ENCODE assay signal across 28 cellular contexts in the genomic region with DNA sequence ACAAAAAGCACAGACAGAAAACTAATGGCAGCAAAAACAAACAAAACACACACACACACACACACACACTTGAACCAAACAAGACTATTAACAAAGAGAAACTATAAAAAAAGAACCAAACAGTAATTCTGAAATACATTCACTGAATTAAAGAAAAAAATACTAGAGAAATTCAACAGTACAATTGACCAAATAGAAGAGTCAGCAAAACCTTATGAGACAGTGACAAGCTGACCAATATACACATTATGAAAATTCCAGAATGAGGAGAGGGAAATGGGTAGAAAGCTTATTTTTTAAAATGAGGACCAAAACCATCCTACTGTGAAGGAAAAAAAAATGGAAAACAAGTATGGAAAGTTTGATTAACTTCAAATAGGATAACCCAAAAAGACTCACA.
"Had no signal": no experiment of that assay in that cellular context is flagged by ENCODE, and none has a peak within 500 bp of the region (broad histone marks: within the 10 kb centered on the region; RNA-seq: fewer than 3 reads in every experiment).

No MANE protein-coding gene starts in this region.

- H3K9me3 ChIP-seq: ovary, prostate gland, sigmoid colon, stomach, thoracic aorta, thyroid gland, tibial nerve, upper lobe of right lung, uterus had no signal

- DNase-seq: naive thymus-derived CD4-positive, alpha-beta T cell; natural killer cell; occipital lobe; ovary; posterior cingulate gyrus; retina; sigmoid colon; small intestine; stimulated activated CD4-positive, alpha-beta T cell treated with anti-CD3 and anti-CD28 coated beads, Interleukin-15, amount 100 ng/mL, for 24 hours; stimulated activated CD4-positive, alpha-beta T cell treated with anti-CD3 and anti-CD28 coated beads, Interleukin-2, amount 100 ng/mL, for 24 hours; stimulated activated CD4-positive, alpha-beta T cell treated with anti-CD3 and anti-CD28 coated beads, Interleukin-2, amount 100 ng/mL, for 48 hours; stimulated activated CD4-positive, alpha-beta T cell treated with anti-CD3 and anti-CD28 coated beads, Interleukin-4, amount 100 ng/mL, for 24 hours; stimulated activated naive B cell treated with anti-CD40 and anti-IgM and Interleukin-4, amounts not matched to agents 10 μg/mL and 1 μg/mL and 100 μg/mL, for 72 hours; stimulated activated naive CD4-positive, alpha-beta T cell treated with Interleukin-2 at 50 U/mL for 16 hours; stomach; thyroid gland; upper lobe of right lung; uterus had no signal

- H3K27me3 Mint-ChIP-seq: stimulated activated naive B cell treated with anti-CD40 and anti-IgM and Interleukin-4, amounts not matched to agents 10 μg/mL and 1 μg/mL and 100 μg/mL, for 72 hours; type B pancreatic cell had no signal

- H3K4me3 Mint-ChIP-seq: natural killer cell; nephron; neural progenitor cell; stimulated activated effector memory CD8-positive, alpha-beta T cell treated with anti-CD3 and anti-CD28 coated beads, Interleukin-12 subunit alpha, Interleukin-12 subunit beta, amount 100 ng/mL, for 72 hours; stimulated activated naive B cell treated with anti-CD40 and anti-IgM and Interleukin-4, amounts not matched to agents 10 μg/mL and 1 μg/mL and 100 μg/mL, for 72 hours; stimulated activated naive CD8-positive, alpha-beta T cell treated with anti-CD3 and anti-CD28 coated beads, Interleukin-15, Interleukin-2, amounts not matched to agents 100 ng/mL and 50 ng/mL, for 24 hours; type B pancreatic cell had no signal

- H3K4me1 Mint-ChIP-seq: naive thymus-derived CD4-positive, alpha-beta T cell; natural killer cell; nephron; stimulated activated effector memory CD8-positive, alpha-beta T cell treated with anti-CD3 and anti-CD28 coated beads, Interleukin-12 subunit alpha, Interleukin-12 subunit beta, amount 100 ng/mL, for 72 hours had no signal

- H3K27ac Mint-ChIP-seq: naive thymus-derived CD4-positive, alpha-beta T cell; natural killer cell; nephron; neural progenitor cell; stimulated activated effector memory CD8-positive, alpha-beta T cell treated with anti-CD3 and anti-CD28 coated beads, Interleukin-12 subunit alpha, Interleukin-12 subunit beta, amount 100 ng/mL, for 72 hours; stimulated activated naive B cell treated with anti-CD40 and anti-IgM and Interleukin-4, amounts not matched to agents 10 μg/mL and 1 μg/mL and 100 μg/mL, for 72 hours; stimulated activated naive CD8-positive, alpha-beta T cell treated with anti-CD3 and anti-CD28 coated beads, Interleukin-15, Interleukin-2, amounts not matched to agents 100 ng/mL and 50 ng/mL, for 24 hours; type B pancreatic cell had no signal

- H3K9ac ChIP-seq: neural progenitor cell, parathyroid adenoma had no signal

- H3K27me3 ChIP-seq: neural progenitor cell, ovary, right atrium auricular region, sigmoid colon, stomach, thyroid gland, tibial nerve, upper lobe of right lung, uterus had no signal

- H3K36me3 Mint-ChIP-seq: naive thymus-derived CD4-positive, alpha-beta T cell; natural killer cell; stimulated activated effector memory CD8-positive, alpha-beta T cell treated with anti-CD3 and anti-CD28 coated beads, Interleukin-12 subunit alpha, Interleukin-12 subunit beta, amount 100 ng/mL, for 72 hours; type B pancreatic cell had no signal

- H3K4me3 ChIP-seq: neural progenitor cell, ovary, prostate gland, right atrium auricular region, sigmoid colon, stomach, thoracic aorta, thyroid gland, tibial nerve, upper lobe of right lung, uterus had no signal

- H3K4me1 ChIP-seq: neural progenitor cell, parathyroid adenoma, prostate gland, right atrium auricular region, sigmoid colon, stomach, thyroid gland, tibial nerve, upper lobe of right lung, uterus had no signal

- ATAC-seq: naive thymus-derived CD4-positive, alpha-beta T cell; natural killer cell; stimulated activated effector memory CD8-positive, alpha-beta T cell treated with anti-CD3 and anti-CD28 coated beads, Interleukin-12 subunit alpha, Interleukin-12 subunit beta, amount 100 ng/mL, for 72 hours; stimulated activated naive B cell treated with anti-CD40 and anti-IgM and Interleukin-4, amounts not matched to agents 10 μg/mL and 1 μg/mL and 100 μg/mL, for 72 hours; upper lobe of right lung had no signal

- H2AFZ ChIP-seq: neural progenitor cell, parathyroid adenoma had no signal

- FAIRE-seq: small intestine had no signal

- H3K27ac ChIP-seq: neural progenitor cell, ovary, parathyroid adenoma, prostate gland, right atrium auricular region, sigmoid colon, stomach, thoracic aorta, thyroid gland, tibial nerve, upper lobe of right lung, uterus had no signal

- H3K79me2 ChIP-seq: parathyroid adenoma had no signal

- H3K4me2 ChIP-seq: neural progenitor cell had no signal

- H3K36me3 ChIP-seq: neural progenitor cell, ovary, prostate gland, right atrium auricular region, sigmoid colon, stomach, thoracic aorta, thyroid gland, tibial nerve, upper lobe of right lung, uterus had no signal
